In the genomic region with DNA sequence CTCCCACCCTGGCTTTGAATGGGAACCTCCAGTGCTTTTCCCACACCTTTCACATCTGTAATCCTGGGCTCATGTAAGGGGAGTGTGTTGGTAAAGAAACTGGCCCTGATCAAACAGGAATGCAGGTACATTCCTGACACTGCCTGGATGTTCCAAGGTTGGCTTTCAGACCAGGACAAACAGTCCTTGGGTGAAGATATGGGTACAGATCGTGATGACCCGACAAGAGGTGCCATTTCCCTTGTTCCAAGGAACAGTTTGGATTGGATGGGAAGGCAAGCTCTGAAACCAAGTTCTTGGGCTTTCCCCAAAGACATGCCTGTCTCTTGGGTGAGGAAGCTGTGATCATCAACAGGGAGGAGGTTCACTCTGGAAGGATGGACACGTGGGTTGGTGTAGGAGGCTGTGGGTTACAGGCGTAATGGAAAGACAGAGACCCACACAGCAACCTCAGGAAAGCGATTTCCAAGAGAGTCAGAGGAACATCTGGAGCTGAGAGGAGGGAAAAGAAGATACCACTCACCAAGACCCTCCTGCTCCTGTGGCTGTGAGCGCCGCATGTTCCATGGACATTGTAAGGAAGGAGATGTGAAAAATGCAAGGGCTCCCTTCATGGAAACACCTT, we compare ENCODE assay signal across 1 cellular context.
TF ChIP-seq lines count a peak whose summit lies in the region.

No MANE protein-coding gene starts in this region.

TF ChIP-seq in HEK293, 187 proteins besides CTCF, POLR2A, EP300 and RAD21:
- peak; percentile 50 for TF ChIP-seq ZFHX2 (tag by site-specific recombination; conservative IDR thresholded peaks at IDR 0.05)
- TF ChIP-seq EGR2 (tag by site-specific recombination; IDR thresholded peaks at IDR 0.05; ENCODE audit: low read depth) = peak; percentile 36; the same call in 1 of the 2 replicates
- no peak for TF ChIP-seq ZXDB (tag by site-specific recombination; IDR thresholded peaks at IDR 0.05)
